33 cellular contexts compared by ENCODE assay signal in the genomic region with DNA sequence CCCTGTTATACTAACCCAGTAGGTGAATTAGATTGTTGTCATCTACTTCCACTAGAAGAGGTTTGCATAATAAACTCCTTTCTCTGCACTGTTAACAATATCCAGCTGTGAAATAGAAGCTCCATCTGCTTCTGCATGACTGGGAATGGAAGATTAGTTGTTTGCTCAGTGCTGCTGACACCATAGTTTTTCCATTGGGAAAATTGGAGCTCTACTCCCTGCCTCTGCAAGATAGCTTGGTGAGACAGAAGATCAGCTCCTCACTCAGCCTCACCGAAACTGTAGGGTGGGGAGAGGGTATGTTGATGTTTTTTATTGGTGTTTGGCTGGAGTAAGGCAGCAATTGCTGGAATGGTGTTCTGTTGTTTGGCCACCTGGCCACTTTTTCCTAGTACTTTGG.
DNase-seq lines count a peak whose midpoint lies in the region; ATAC-seq, FAIRE-seq and TF ChIP-seq lines count a peak whose summit lies in the region.
"Had no signal": no experiment of that assay in that cellular context is flagged by ENCODE, and none has a peak within 500 bp of the region (broad histone marks: within the 10 kb centered on the region; RNA-seq: fewer than 3 reads in every experiment).

No MANE protein-coding gene starts in this region.

- H2BK20ac ChIP-seq in H1 (ENCODE audit: low read length) = no peak overlapping the region

- no peak overlapping the region for H3K4me2 ChIP-seq in H1 (ENCODE audit: insufficient read depth in 1 of 2, low read depth in 2 of 2, low read length in 2 of 2)

- no peaks in the 10 kb centered on the region for H3K9me3 ChIP-seq in H1 (ENCODE audit: insufficient read depth in 2 of 2, low read depth in 1 of 2, low read length in 1 of 2)
- no peaks in the 10 kb centered on the region for H3K9me3 ChIP-seq in HAP-1
- H3K9me3 ChIP-seq: BE2C, Peyer's patch, psoas muscle had no signal

- H3K23me2 ChIP-seq in H1 (ENCODE audit: low read depth, low read length) = no peaks in the 10 kb centered on the region

- no peak overlapping the region for H3K56ac ChIP-seq in H1 (replicated peaks; ENCODE audit: insufficient read length, low read depth, low read length)

- no peaks in the 10 kb centered on the region for H3K79me2 ChIP-seq in H1 (ENCODE audit: control insufficient read depth in 1 of 2, insufficient read depth in 2 of 2, low read length in 2 of 2)

- H3K4me1 Mint-ChIP-seq in nephron = peaks cover 14% of the 10 kb centered on the region
- no peaks in the 10 kb centered on the region for H3K4me1 Mint-ChIP-seq in activated CD8-positive, alpha-beta T cell treated with anti-CD3 and anti-CD28 coated beads, Interleukin-2, amount 10 ng/mL, durations not matched to agents 7 days and 5 days (ENCODE audit: low read depth)
- H3K4me1 Mint-ChIP-seq: activated CD8-positive, alpha-beta memory T cell treated with anti-CD3 and anti-CD28 coated beads, Interleukin-2, amount 10 ng/mL, durations not matched to agents 7 days and 5 days; CD8-positive, alpha-beta memory T cell; stimulated activated naive CD8-positive, alpha-beta T cell treated with anti-CD3 and anti-CD28 coated beads, Interleukin-15, amount 100 ng/mL, for 72 hours; WTC11 had no signal

- H3K9me3 Mint-ChIP-seq in nephron = peaks cover 21% of the 10 kb centered on the region
- peaks cover 29% of the 10 kb centered on the region for H3K9me3 Mint-ChIP-seq in activated CD8-positive, alpha-beta T cell treated with anti-CD3 and anti-CD28 coated beads, Interleukin-2, amount 10 ng/mL, durations not matched to agents 7 days and 5 days (ENCODE audit: insufficient read depth)

- no peak overlapping the region for H2BK5ac ChIP-seq in H1 (ENCODE audit: low read depth, low read length)

- FAIRE-seq in H1 (lab: Jason Lieb, UNC) = no peak

- no peak overlapping the region for H3K9ac ChIP-seq in H1 (replicated peaks in 1 of 4; ENCODE audit: extremely low read depth in 1 of 4, low read depth in 3 of 4, low read length in 3 of 4)

- no peak for TF ChIP-seq RAD21 in H1 (IDR thresholded peaks at IDR 0.05 in 1 of 2, conservative IDR thresholded peaks at IDR 0.05 in 1 of 2; ENCODE audit: low read depth in 2 of 2, low read length in 2 of 2)

- in situ Hi-C loops in HAP-1 (cut with MboI; ENCODE audit: low sequenced_read_pairs) = loop anchor here (25.0 kb wide), 1 partner anchor 89 kb away; no protein-coding TSS in a partner anchor

- no peaks in the 10 kb centered on the region for H3K36me3 Mint-ChIP-seq in nephron (ENCODE audit: low read depth)
- no peaks in the 10 kb centered on the region for H3K36me3 Mint-ChIP-seq in activated CD8-positive, alpha-beta T cell treated with anti-CD3 and anti-CD28 coated beads, Interleukin-2, amount 10 ng/mL, durations not matched to agents 7 days and 5 days (ENCODE audit: low read depth)
- H3K36me3 Mint-ChIP-seq: activated CD8-positive, alpha-beta memory T cell treated with anti-CD3 and anti-CD28 coated beads, Interleukin-2, amount 10 ng/mL, durations not matched to agents 7 days and 5 days; CD8-positive, alpha-beta memory T cell had no signal

- POLR2A ChIA-PET in H1 (lab: Charles Lee; ENCODE audit: partially characterized antibody) = no interaction called here
- POLR2A ChIA-PET in activated CD8-positive, alpha-beta T cell treated with anti-CD3 and anti-CD28 coated beads, Interleukin-2, amount 10 ng/mL, durations not matched to agents 7 days and 5 days (lab: Charles Lee) = no interaction called here

- no peak overlapping the region for H2BK120ac ChIP-seq in H1 (replicated peaks; ENCODE audit: low read depth, low read length)

- CTCF ChIA-PET in H1 (lab: Charles Lee; ENCODE audit: partially characterized antibody) = no interaction called here
- CTCF ChIA-PET in activated CD8-positive, alpha-beta T cell treated with anti-CD3 and anti-CD28 coated beads, Interleukin-2, amount 10 ng/mL, durations not matched to agents 7 days and 5 days (lab: Charles Lee) = no interaction called here

- H3K23ac ChIP-seq in H1 (ENCODE audit: insufficient read length) = no peak overlapping the region

- H4K20me1 ChIP-seq in H1 (replicated peaks in 1 of 2; ENCODE audit: control insufficient read depth in 1 of 2, insufficient read depth in 2 of 2, low read length in 2 of 2) = no peaks in the 10 kb centered on the region

- H2AK5ac ChIP-seq in H1 (ENCODE audit: low read depth, low read length) = no peak overlapping the region

- no peak overlapping the region for H2AFZ ChIP-seq in H1 (ENCODE audit: low read length)

- no peak overlapping the region for H4K91ac ChIP-seq in H1 (replicated peaks; ENCODE audit: insufficient read length, low read length)

- no peak overlapping the region for H3K4me3 ChIP-seq in AG10803 (ENCODE audit: low read length)
- no peak overlapping the region for H3K4me3 ChIP-seq in H1 (ENCODE audit: extremely low read depth in 1 of 4, insufficient read depth in 2 of 4, low read depth in 3 of 4, low read length in 4 of 4)
- no peak overlapping the region for H3K4me3 ChIP-seq in HAP-1
- H3K4me3 ChIP-seq: coronary artery, Peyer's patch, psoas muscle, skin epidermis, tibial artery had no signal

- ATAC-seq in HG03521 (IDR thresholded peaks at IDR 0.05; ENCODE audit: unreplicated experiment) = no peak
- no peak for ATAC-seq in activated CD8-positive, alpha-beta T cell treated with anti-CD3 and anti-CD28 coated beads, Interleukin-2, amount 10 ng/mL, durations not matched to agents 7 days and 5 days
- ATAC-seq in HG02588 (IDR thresholded peaks at IDR 0.05; ENCODE audit: unreplicated experiment) = no peak
- ATAC-seq: activated CD8-positive, alpha-beta memory T cell treated with anti-CD3 and anti-CD28 coated beads, Interleukin-2, amount 10 ng/mL, durations not matched to agents 7 days and 5 days; activated T-cell treated with anti-CD3 and anti-CD28 coated beads, Interleukin-2, amount 50 U/mL, for 72 hours; left lobe of liver; stimulated activated naive CD8-positive, alpha-beta T cell treated with anti-CD3 and anti-CD28 coated beads, Interleukin-15, amount 100 ng/mL, for 72 hours; WTC11 had no signal

- no peak overlapping the region for H4K5ac ChIP-seq in H1 (ENCODE audit: insufficient read length, low read depth, low read length)

- H3K79me1 ChIP-seq in H1 (ENCODE audit: low read depth, low read length) = no peaks in the 10 kb centered on the region

- H4K8ac ChIP-seq in H1 (ENCODE audit: extremely low read depth, insufficient read depth, low read length) = no peak overlapping the region

- peak overlapping the region in 2 of 3 experiments; percentile 10 to 59 for H3K27ac Mint-ChIP-seq in nephron
- H3K27ac Mint-ChIP-seq in activated CD8-positive, alpha-beta T cell treated with anti-CD3 and anti-CD28 coated beads, Interleukin-2, amount 10 ng/mL, durations not matched to agents 7 days and 5 days = no peak overlapping the region
- H3K27ac Mint-ChIP-seq: activated CD8-positive, alpha-beta memory T cell treated with anti-CD3 and anti-CD28 coated beads, Interleukin-2, amount 10 ng/mL, durations not matched to agents 7 days and 5 days; activated T-cell treated with anti-CD3 and anti-CD28 coated beads, Interleukin-2, amount 50 U/mL, for 72 hours; CD8-positive, alpha-beta memory T cell; stimulated activated naive CD8-positive, alpha-beta T cell treated with anti-CD3 and anti-CD28 coated beads, Interleukin-15, amount 100 ng/mL, for 72 hours; WTC11 had no signal

- DNase-seq in AG10803 (ENCODE audit: low read depth) (peak; percentile 57), NCI-H1694 (lab: John Stamatoyannopoulos, UW) (peak; percentile 79), H1 (ENCODE audit: low read depth in 1 of 2, low spot score in 2 of 2) (no peak), HAP-1 (ENCODE audit: low spot score in 2 of 2) (no peak)
- DNase-seq in activated CD8-positive, alpha-beta T cell treated with anti-CD3 and anti-CD28 coated beads, Interleukin-2, amount 10 ng/mL, durations not matched to agents 7 days and 5 days = no peak
- DNase-seq: activated CD4-positive, alpha-beta T cell treated with anti-CD3 and anti-CD28 coated beads, Interleukin-2, amount 50 U/mL, for 1 hour; activated CD8-positive, alpha-beta memory T cell treated with anti-CD3 and anti-CD28 coated beads, Interleukin-2, amount 10 ng/mL, durations not matched to agents 7 days and 5 days; activated naive CD4-positive, alpha-beta T cell treated with anti-CD3 and anti-CD28 coated beads, Interleukin-2, amount 50 U/mL, for 16 hours; activated T-cell treated with anti-CD3 and anti-CD28 coated beads, Interleukin-2, amount 50 U/mL, for 72 hours; BE2C; CD8-positive, alpha-beta memory T cell; DMS153; effector memory CD4-positive, alpha-beta T cell; erythroblast; foreskin melanocyte; GF-D8; H7; NCI-H1105; NCI-H524 treated with DMSO at 0.1 percent for 48 hours; nucleus accumbens; Peyer's patch; psoas muscle; stimulated activated naive CD8-positive, alpha-beta T cell treated with anti-CD3 and anti-CD28 coated beads, Interleukin-15, amount 100 ng/mL, for 72 hours; SW 1271; T-helper 9 cell; tibial artery had no signal

- no peak overlapping the region for H3K4ac ChIP-seq in H1 (replicated peaks; ENCODE audit: insufficient read length, low read depth, low read length)

- no peak overlapping the region for H3K4me3 Mint-ChIP-seq in nephron
- no peak overlapping the region for H3K4me3 Mint-ChIP-seq in activated CD8-positive, alpha-beta T cell treated with anti-CD3 and anti-CD28 coated beads, Interleukin-2, amount 10 ng/mL, durations not matched to agents 7 days and 5 days
- H3K4me3 Mint-ChIP-seq: activated CD8-positive, alpha-beta memory T cell treated with anti-CD3 and anti-CD28 coated beads, Interleukin-2, amount 10 ng/mL, durations not matched to agents 7 days and 5 days; activated T-cell treated with anti-CD3 and anti-CD28 coated beads, Interleukin-2, amount 50 U/mL, for 72 hours; CD8-positive, alpha-beta memory T cell; stimulated activated naive CD8-positive, alpha-beta T cell treated with anti-CD3 and anti-CD28 coated beads, Interleukin-15, amount 100 ng/mL, for 72 hours; WTC11 had no signal

- 0 out of 2 replicates have a peak overlapping the region, but pooled peaks have one; percentile 44 for H2BK12ac ChIP-seq in H1 (ENCODE audit: low read depth, low read length)

- H3K4me1 ChIP-seq in H1 (replicated peaks in 1 of 4; ENCODE audit: control insufficient read depth in 3 of 4, insufficient read depth in 4 of 4, low read length in 3 of 4) = no peaks in the 10 kb centered on the region
- H3K4me1 ChIP-seq in HAP-1 = no peaks in the 10 kb centered on the region
- H3K4me1 ChIP-seq: BE2C, Peyer's patch, psoas muscle had no signal

- H3K27ac ChIP-seq in H1 (ENCODE audit: low read depth, low read length) = no peak overlapping the region
- H3K27ac ChIP-seq: coronary artery, Peyer's patch, psoas muscle, skin epidermis, tibial artery had no signal

- H2BK15ac ChIP-seq in H1 (ENCODE audit: low read length) = no peak overlapping the region

- 85% methylated on average over 1 of the region's 1 CpG; no CpG with 5 or more reads in 1 of the 2 experiments for WGBS in H1 (ENCODE audit: extremely low coverage in 1 of 2, insufficient coverage in 1 of 2, insufficient read length in 1 of 2, insufficient replicate concordance in 2 of 2, low coverage in 1 of 2, low lambda C conversion rate in 2 of 2, missing lambda C conversion rate in 1 of 2), 2 experiments

- TF ChIP-seq CTCF in AG10803 (conservative IDR thresholded peaks at IDR 0.05; ENCODE audit: low read length) (no peak), H1 (IDR thresholded peaks at IDR 0.05; ENCODE audit: control extremely low read depth in 1 of 3, insufficient read depth in 1 of 3, low read depth in 1 of 3, low read length in 3 of 3) (no peak), nephron (IDR thresholded peaks at IDR 0.05; ENCODE audit: unreplicated experiment in 3 of 3) (no peak)

- H3K27me3 ChIP-seq in H1 (replicated peaks in 1 of 4; ENCODE audit: control insufficient read depth in 3 of 4, extremely low read depth in 1 of 4, insufficient read depth in 3 of 4, low read length in 3 of 4) (no peaks in the 10 kb centered on the region), HAP-1 (ENCODE audit: low read depth) (no peaks in the 10 kb centered on the region)
- H3K27me3 ChIP-seq: BE2C, Peyer's patch, tibial artery had no signal

- no peak overlapping the region for H3K14ac ChIP-seq in H1 (ENCODE audit: insufficient read length)

- H3K18ac ChIP-seq in H1 (ENCODE audit: extremely low read depth, low read length) = no peak overlapping the region

- H3K36me3 ChIP-seq in H1 (ENCODE audit: control insufficient read depth in 2 of 4, insufficient read depth in 4 of 4, low read length in 3 of 4) (no peaks in the 10 kb centered on the region), HAP-1 (replicated peaks) (no peaks in the 10 kb centered on the region)
- H3K36me3 ChIP-seq: BE2C, Peyer's patch, tibial artery had no signal

- no peak for TF ChIP-seq POLR2A in H1 (IDR thresholded peaks at IDR 0.05; ENCODE audit: control extremely low read depth in 1 of 2, low read depth in 2 of 2, low read length in 2 of 2)

- H3K27me3 Mint-ChIP-seq in nephron (ENCODE audit: low read depth) = peaks cover 4% of the 10 kb centered on the region
- no peaks in the 10 kb centered on the region for H3K27me3 Mint-ChIP-seq in activated CD8-positive, alpha-beta T cell treated with anti-CD3 and anti-CD28 coated beads, Interleukin-2, amount 10 ng/mL, durations not matched to agents 7 days and 5 days (ENCODE audit: low read depth)
- H3K27me3 Mint-ChIP-seq: activated CD8-positive, alpha-beta memory T cell treated with anti-CD3 and anti-CD28 coated beads, Interleukin-2, amount 10 ng/mL, durations not matched to agents 7 days and 5 days; CD8-positive, alpha-beta memory T cell; stimulated activated naive CD8-positive, alpha-beta T cell treated with anti-CD3 and anti-CD28 coated beads, Interleukin-15, amount 100 ng/mL, for 72 hours had no signal

- no peak for TF ChIP-seq EP300 in H1 (IDR thresholded peaks at IDR 0.05; ENCODE audit: borderline replicate concordance in 1 of 2, low read depth in 2 of 2, low read length in 2 of 2)

Comparison
In these comparisons a context has a peak if more than half of its experiments do, and no peak if none do; other contexts are left out.
1. DNase-seq: peak in AG10803 (single experiment) and NCI-H1694 (single experiment); none in H1 (0 of 2), HAP-1 (0 of 2) and activated CD8-positive, alpha-beta T cell treated with anti-CD3 and anti-CD28 coated beads, Interleukin-2, amount 10 ng/mL, durations not matched to agents 7 days and 5 days (single experiment).